10 cellular contexts compared by ENCODE assay signal in the genomic region with DNA sequence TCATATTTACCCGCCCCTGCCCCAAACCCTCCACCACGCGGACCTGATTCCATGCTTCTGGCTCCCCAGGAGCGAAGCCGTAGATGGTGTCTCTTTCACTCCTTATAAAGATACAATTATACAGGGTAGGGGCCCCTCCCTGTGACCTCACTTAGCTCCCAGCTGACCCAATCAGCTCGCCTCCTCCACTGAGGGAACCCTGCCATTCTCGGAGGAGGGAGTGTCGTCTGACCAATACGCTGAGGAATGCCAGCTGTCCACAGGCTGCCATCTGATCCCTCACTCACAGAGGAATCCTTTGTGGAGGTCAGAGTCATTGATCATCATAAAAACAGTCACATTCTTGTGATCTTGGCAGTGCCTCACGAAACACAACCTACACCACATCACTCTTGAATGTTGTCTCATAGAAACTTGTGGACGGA.
DNase-seq lines count a peak whose midpoint lies in the region; ATAC-seq and TF ChIP-seq lines count a peak whose summit lies in the region.
"Had no signal": no experiment of that assay in that cellular context is flagged by ENCODE, and none has a peak within 500 bp of the region (broad histone marks: within the 10 kb centered on the region; RNA-seq: fewer than 3 reads in every experiment).

No MANE protein-coding gene starts in this region.

- no peak for ATAC-seq in GM21576 (IDR thresholded peaks at IDR 0.05; ENCODE audit: unreplicated experiment)
- ATAC-seq: activated naive CD4-positive, alpha-beta T cell treated with anti-CD3 and anti-CD28 coated beads, Interleukin-2, amount 50 U/mL, for 72 hours; right lobe of liver had no signal

- H3K4me1 Mint-ChIP-seq in MCF 10A (ENCODE audit: insufficient read depth, unreplicated experiment) = peaks cover 14% of the 10 kb centered on the region
- no peaks in the 10 kb centered on the region for H3K4me1 Mint-ChIP-seq in activated CD4-positive, alpha-beta T cell treated with anti-CD3 and anti-CD28 coated beads, Interleukin-2, amount 10 ng/mL, durations not matched to agents 24 days and 14 days

- TF ChIP-seq CTCF in MCF 10A (IDR thresholded peaks at IDR 0.05; ENCODE audit: unreplicated experiment) = no peak

- H3K27me3 Mint-ChIP-seq in MCF 10A (ENCODE audit: insufficient read depth, unreplicated experiment) = no peaks in the 10 kb centered on the region
- H3K27me3 Mint-ChIP-seq in activated CD4-positive, alpha-beta T cell treated with anti-CD3 and anti-CD28 coated beads, Interleukin-2, amount 10 ng/mL, durations not matched to agents 24 days and 14 days = peaks cover 2% of the 10 kb centered on the region

- no peaks in the 10 kb centered on the region for H3K9me3 Mint-ChIP-seq in MCF 10A (ENCODE audit: unreplicated experiment)
- H3K9me3 Mint-ChIP-seq in activated CD4-positive, alpha-beta T cell treated with anti-CD3 and anti-CD28 coated beads, Interleukin-2, amount 10 ng/mL, durations not matched to agents 24 days and 14 days = no peaks in the 10 kb centered on the region
- H3K9me3 Mint-ChIP-seq: activated naive CD4-positive, alpha-beta T cell treated with anti-CD3 and anti-CD28 coated beads, Interleukin-2, amount 50 U/mL, for 72 hours had no signal

- H3K4me3 Mint-ChIP-seq in MCF 10A (ENCODE audit: unreplicated experiment) = peak overlapping the region; percentile 39
- H3K4me3 Mint-ChIP-seq in activated CD4-positive, alpha-beta T cell treated with anti-CD3 and anti-CD28 coated beads, Interleukin-2, amount 10 ng/mL, durations not matched to agents 24 days and 14 days = no peak overlapping the region

- CTCF ChIA-PET in MCF 10A (lab: Yijun Ruan, JAX) = interaction anchor here (0.5 to 1.9 kb wide), 5 partner anchors 40 to 115 kb away, joined by 3 to 7 read pairs (median 4); no protein-coding TSS in a partner anchor

- POLR2A ChIA-PET in MCF 10A (lab: Yijun Ruan, JAX) = interaction anchor here (0.5 to 2.0 kb wide), 6 partner anchors 11 to 414 kb away, joined by 3 to 16 read pairs (median 8); partner anchors contain the start of genes INSIG1 and RBM33

- no peaks in the 10 kb centered on the region for H3K36me3 Mint-ChIP-seq in MCF 10A (ENCODE audit: insufficient read depth, unreplicated experiment)
- H3K36me3 Mint-ChIP-seq in activated CD4-positive, alpha-beta T cell treated with anti-CD3 and anti-CD28 coated beads, Interleukin-2, amount 10 ng/mL, durations not matched to agents 24 days and 14 days (ENCODE audit: low read depth) = no peaks in the 10 kb centered on the region
- H3K36me3 Mint-ChIP-seq: activated naive CD4-positive, alpha-beta T cell treated with anti-CD3 and anti-CD28 coated beads, Interleukin-2, amount 50 U/mL, for 72 hours had no signal

- intact Hi-C loops in MCF 10A (cut with micrococcal nuclease) = loop anchor here (1.0 kb wide), 1 partner anchor 67 kb away; the partner anchor contains the start of gene INSIG1
- intact Hi-C loops in activated CD4-positive, alpha-beta T cell treated with anti-CD3 and anti-CD28 coated beads, Interleukin-2, amount 10 ng/mL, durations not matched to agents 24 days and 14 days (cut with micrococcal nuclease) = no loop called here

- peak overlapping the region; percentile 87 for H3K27ac Mint-ChIP-seq in MCF 10A (ENCODE audit: low read depth, unreplicated experiment)
- no peak overlapping the region for H3K27ac Mint-ChIP-seq in activated CD4-positive, alpha-beta T cell treated with anti-CD3 and anti-CD28 coated beads, Interleukin-2, amount 10 ng/mL, durations not matched to agents 24 days and 14 days
- H3K27ac Mint-ChIP-seq: activated naive CD4-positive, alpha-beta T cell treated with anti-CD3 and anti-CD28 coated beads, Interleukin-2, amount 50 U/mL, for 72 hours had no signal

- DNase-seq in DMS 273 (lab: John Stamatoyannopoulos, UW; ENCODE audit: unreplicated experiment) = peak; percentile 62
- no peak for DNase-seq in DMS 273 treated with DMSO at 0.1 percent for 48 hours (lab: John Stamatoyannopoulos, UW)
- DNase-seq in MCF 10A (ENCODE audit: unreplicated experiment) = peak; percentile 95
- peak; percentile 99 for DNase-seq in kidney tubule cell (ENCODE audit: low spot score)
- peak; percentile 90 for DNase-seq in superior temporal gyrus (ENCODE audit: extremely low spot score)
- no peak for DNase-seq in NOMO-1 treated with dmso at 0.1 percent for 144 hours (lab: John Stamatoyannopoulos, UW; ENCODE audit: unreplicated experiment)
- no peak for DNase-seq in activated CD4-positive, alpha-beta T cell treated with anti-CD3 and anti-CD28 coated beads, Interleukin-2, amount 10 ng/mL, durations not matched to agents 24 days and 14 days

- no TSS peak for BruUV-seq in MCF 10A (replicated peaks; lab: Mats Ljungman, UMichigan)

Comparison
In these comparisons a context has a peak if more than half of its experiments do, and no peak if none do; other contexts are left out.
1. DNase-seq: peak in DMS 273 (single experiment), MCF 10A (single experiment), kidney tubule cell (single experiment) and superior temporal gyrus (single experiment); none in DMS 273 treated with DMSO at 0.1 percent for 48 hours (single experiment), NOMO-1 treated with dmso at 0.1 percent for 144 hours (single experiment) and activated CD4-positive, alpha-beta T cell treated with anti-CD3 and anti-CD28 coated beads, Interleukin-2, amount 10 ng/mL, durations not matched to agents 24 days and 14 days (single experiment).